Comparison of ENCODE assay signal across 22 cellular contexts in the genomic region with DNA sequence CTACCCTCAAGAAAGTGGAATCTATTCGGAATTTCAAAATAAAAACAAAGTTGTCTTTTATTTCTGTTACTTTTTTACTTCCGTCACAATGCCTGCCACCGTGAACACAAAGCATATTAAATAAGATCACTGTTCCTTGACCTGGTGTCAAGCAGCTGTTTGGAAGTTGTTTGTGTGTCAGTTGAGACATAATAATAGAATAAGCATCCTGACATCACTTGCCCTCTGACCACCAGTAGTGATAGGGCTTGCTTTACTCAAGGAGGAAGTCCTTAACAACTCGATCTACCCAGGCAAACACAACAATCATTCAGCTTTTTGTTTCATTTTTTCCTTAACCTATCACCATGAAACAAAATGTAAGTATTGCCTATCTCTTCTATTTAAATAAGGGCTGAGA.
"Had no signal": no experiment of that assay in that cellular context is flagged by ENCODE, and none has a peak within 500 bp of the region (broad histone marks: within the 10 kb centered on the region; RNA-seq: fewer than 3 reads in every experiment).

No MANE protein-coding gene starts in this region.

- H3K9me3 Mint-ChIP-seq: activated B cell treated with CpG ODN at 0.5 μM for 24 hours; activated CD8-positive, alpha-beta T cell treated with anti-CD3 and anti-CD28 coated beads for 36 hours; activated T-cell treated with anti-CD3 and anti-CD28 coated beads, Interleukin-2, amount 50 U/mL, for 4 hours; activated T-helper 17 cell treated with anti-CD3 and anti-CD28 coated beads, Interleukin-2, amount 50 U/mL, for 72 hours; neural crest cell had no signal

- ATAC-seq: activated CD8-positive, alpha-beta T cell treated with anti-CD3 and anti-CD28 coated beads for 36 hours; activated T-cell treated with anti-CD3 and anti-CD28 coated beads, Interleukin-2, amount 50 U/mL, for 4 hours; activated T-helper 17 cell treated with anti-CD3 and anti-CD28 coated beads, Interleukin-2, amount 50 U/mL, for 72 hours; gastrocnemius medialis; left colon; naive thymus-derived CD8-positive, alpha-beta T cell; psoas muscle had no signal

- H3K4me3 Mint-ChIP-seq: activated B cell treated with CpG ODN at 0.5 μM for 24 hours; activated CD8-positive, alpha-beta T cell treated with anti-CD3 and anti-CD28 coated beads for 36 hours; activated T-cell treated with anti-CD3 and anti-CD28 coated beads, Interleukin-2, amount 50 U/mL, for 4 hours; activated T-helper 17 cell treated with anti-CD3 and anti-CD28 coated beads, Interleukin-2, amount 50 U/mL, for 72 hours; brain; mesothelial cell of epicardium; naive thymus-derived CD8-positive, alpha-beta T cell; neural crest cell had no signal

- DNase-seq: activated B cell treated with CpG ODN at 0.5 μM for 24 hours; activated CD4-positive, alpha-beta T cell treated with anti-CD3 and anti-CD28 coated beads, Interleukin-2, amount 50 U/mL, for 1 hour; activated CD8-positive, alpha-beta T cell treated with anti-CD3 and anti-CD28 coated beads for 36 hours; activated gamma-delta T cell treated with Interleukin-2 at 50 U/mL for 16 hours; activated naive CD4-positive, alpha-beta T cell treated with anti-CD3 and anti-CD28 coated beads, Interleukin-2, amount 50 U/mL, for 16 hours; activated T-cell treated with anti-CD3 and anti-CD28 coated beads, Interleukin-2, amount 50 U/mL, for 4 hours; anterior cingulate cortex; cerebellar nuclear complex; cortex of kidney; gastrocnemius medialis; glutamatergic neuron; left colon; mammary epithelial cell; naive thymus-derived CD8-positive, alpha-beta T cell; nucleus accumbens; psoas muscle; spleen; stimulated activated naive CD4-positive, alpha-beta T cell had no signal

- H3K27ac Mint-ChIP-seq: activated B cell treated with CpG ODN at 0.5 μM for 24 hours; activated CD8-positive, alpha-beta T cell treated with anti-CD3 and anti-CD28 coated beads for 36 hours; activated T-helper 17 cell treated with anti-CD3 and anti-CD28 coated beads, Interleukin-2, amount 50 U/mL, for 72 hours; brain; mesothelial cell of epicardium; naive thymus-derived CD8-positive, alpha-beta T cell had no signal

- H3K4me1 Mint-ChIP-seq: activated B cell treated with CpG ODN at 0.5 μM for 24 hours; brain; naive thymus-derived CD8-positive, alpha-beta T cell had no signal
